ENCODE assay signal across 8 cellular contexts in the genomic region with DNA sequence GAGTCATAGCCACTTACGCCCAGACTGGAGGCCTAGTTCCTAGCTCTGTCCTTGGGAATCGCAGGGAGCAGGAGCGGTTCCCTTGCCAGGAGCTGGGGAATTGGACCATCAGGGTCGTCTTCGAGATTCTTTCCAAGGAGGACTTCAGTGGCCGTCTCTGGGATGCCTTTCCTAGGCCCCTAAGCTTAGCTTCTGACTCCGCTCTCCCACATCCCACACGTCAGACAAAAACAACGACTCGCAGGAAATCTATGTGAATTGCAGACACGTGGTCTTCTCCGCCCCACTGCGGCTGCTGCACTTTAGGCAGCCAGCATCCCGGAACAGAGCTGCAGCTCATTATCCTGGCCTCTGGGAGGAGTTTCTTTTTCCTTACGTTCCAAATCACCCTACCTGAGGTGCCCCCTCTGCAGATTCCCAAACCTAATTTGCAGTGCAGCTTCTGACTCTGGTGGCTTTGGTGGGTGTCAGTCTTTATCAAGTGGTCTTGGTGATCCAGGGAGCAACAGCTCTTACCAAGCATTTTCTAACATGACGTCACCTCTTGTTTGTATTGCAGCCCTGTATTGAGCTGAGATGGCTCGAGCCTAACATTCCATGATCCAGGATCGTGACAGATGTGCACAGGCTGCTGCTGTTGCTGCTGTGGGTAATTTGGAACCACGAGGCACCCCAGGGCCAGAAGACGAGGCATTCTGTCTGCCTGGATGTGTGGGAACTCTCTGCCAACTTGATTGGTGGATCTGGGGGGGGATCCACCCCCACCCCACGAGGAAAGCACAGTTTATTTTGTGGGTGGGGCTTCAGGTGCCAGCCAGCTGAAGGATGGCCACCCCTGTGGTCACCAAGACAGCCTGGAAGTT. TPM values are rescaled to one million over a fixed set of nuclear protein-coding genes. Genes with fewer than 3 reads are reported as not detected.
A peak's percentile ranks its signal among the peaks of the same experiment; 100 is the strongest.
DNase-seq lines count a peak whose midpoint lies in the region; ATAC-seq, FAIRE-seq and TF ChIP-seq lines count a peak whose summit lies in the region.

No MANE protein-coding gene starts in this region.

- H4K20me1 ChIP-seq in BLaER1, result no peaks in the 10 kb centered on the region

- no peaks in the 10 kb centered on the region for H3K27me3 ChIP-seq in BLaER1
- H3K27me3 ChIP-seq in Peyer's patch, result no peaks in the 10 kb centered on the region
- no peaks in the 10 kb centered on the region for H3K27me3 ChIP-seq in pancreas

- H3K27me3 Mint-ChIP-seq in HFFc6 (ENCODE audit: insufficient read depth), result peaks cover 5% of the 10 kb centered on the region; the same call in 1 of the 2 replicates
- peaks cover 10% of the 10 kb centered on the region for H3K27me3 Mint-ChIP-seq in glutamatergic neuron (ENCODE audit: unreplicated experiment)

- no peak for FAIRE-seq in pancreas (lab: Jason Lieb, UNC)

- peak overlapping the region; percentile 92 for H3K4me3 ChIP-seq in BLaER1
- peak overlapping the region; percentile 86 to 98 (median 96) for H3K4me3 ChIP-seq in Peyer's patch
- H3K4me3 ChIP-seq in pancreas, result peak overlapping the region in 3 of 4 donors; percentile 53 to 98 (median 81)

- no peak for ATAC-seq in activated naive CD4-positive, alpha-beta T cell treated with anti-CD3 and anti-CD28 coated beads, Interleukin-2, amount 50 U/mL, for 72 hours
- ATAC-seq in pancreas (peak in 3 of 4 donors; percentile 3 to 32 (median 8)), HG02610 (IDR thresholded peaks at IDR 0.05; ENCODE audit: unreplicated experiment) (no peak), GM21390 (IDR thresholded peaks at IDR 0.05; ENCODE audit: unreplicated experiment) (no peak)

- H3K4me1 ChIP-seq in BLaER1 (peaks cover 64% of the 10 kb centered on the region), Peyer's patch (peaks cover 0 to 24% (median 12%) of the 10 kb centered on the region in 4 donors), pancreas (peaks cover 0 to 14% (median 2%) of the 10 kb centered on the region in 3 donors)

- peak overlapping the region; percentile 97 for H3K4me3 Mint-ChIP-seq in HFFc6
- H3K4me3 Mint-ChIP-seq in glutamatergic neuron (ENCODE audit: unreplicated experiment), result peak overlapping the region; percentile 95

- H3K36me3 ChIP-seq in BLaER1, result peaks cover 39% of the 10 kb centered on the region
- H3K36me3 ChIP-seq in Peyer's patch, result no peaks in the 10 kb centered on the region
- H3K36me3 ChIP-seq in pancreas, result no peaks in the 10 kb centered on the region

- no peak for TF ChIP-seq POLR2A in Peyer's patch (IDR thresholded peaks at IDR 0.05)

- H3K9ac ChIP-seq in BLaER1, result peak overlapping the region; percentile 82

- H3K27ac ChIP-seq in BLaER1, result peak overlapping the region; percentile 66
- H3K27ac ChIP-seq in Peyer's patch, result peak overlapping the region; percentile 65 to 80 (median 75)
- H3K27ac ChIP-seq in pancreas, result peak overlapping the region; percentile 36 to 72 (median 59)

- TF ChIP-seq CTCF in HFFc6 (IDR thresholded peaks at IDR 0.05) (peak; percentile 57), Peyer's patch (IDR thresholded peaks at IDR 0.05) (peak in 3 of 6 experiments; percentile 25 to 41 (median 40)), glutamatergic neuron (IDR thresholded peaks at IDR 0.05; ENCODE audit: partially characterized antibody, unreplicated experiment) (no peak), pancreas (IDR thresholded peaks at IDR 0.05) (no peak)

- intact Hi-C loops in pancreas (cut with DNase I), result no loop called here

- H3K9me3 ChIP-seq in BLaER1 (peaks cover 11% of the 10 kb centered on the region; the same call in 1 of the 2 replicates), Peyer's patch (no peaks in the 10 kb centered on the region), pancreas (no peaks in the 10 kb centered on the region)

- H3K27ac Mint-ChIP-seq in HFFc6 (peak overlapping the region; percentile 98), glutamatergic neuron (ENCODE audit: unreplicated experiment) (peak overlapping the region; percentile 99)
- H3K27ac Mint-ChIP-seq in activated naive CD4-positive, alpha-beta T cell treated with anti-CD3 and anti-CD28 coated beads, Interleukin-2, amount 50 U/mL, for 72 hours, result peak overlapping the region; percentile 93 to 98

- H3K4me1 Mint-ChIP-seq in HFFc6 (ENCODE audit: low read depth) (peaks cover 25% of the 10 kb centered on the region), glutamatergic neuron (ENCODE audit: low read depth, unreplicated experiment) (peaks cover 23% of the 10 kb centered on the region)

- peak; percentile 78 for DNase-seq in HFFc6
- peak; percentile 55 to 68 (median 68) for DNase-seq in Peyer's patch
- DNase-seq in activated naive CD4-positive, alpha-beta T cell treated with anti-CD3 and anti-CD28 coated beads, Interleukin-2, amount 50 U/mL, for 72 hours (ENCODE audit: low spot score in 2 of 2), result peak in 1 of 2 donors; percentile 33
- no peak for DNase-seq in glutamatergic neuron
- DNase-seq in pancreas, result peak in 5 of 6 donors; percentile 29 to 57 (median 35)

- WGBS in pancreas, 2 donors, result 8 to 9% methylated on average over 21 of the region's 21 CpGs

- H3K9me3 Mint-ChIP-seq in HFFc6 (peaks cover 11% of the 10 kb centered on the region), glutamatergic neuron (ENCODE audit: unreplicated experiment) (peaks cover 7% of the 10 kb centered on the region)
- H3K9me3 Mint-ChIP-seq in activated naive CD4-positive, alpha-beta T cell treated with anti-CD3 and anti-CD28 coated beads, Interleukin-2, amount 50 U/mL, for 72 hours, result peaks cover 12 to 13% of the 10 kb centered on the region in 2 donors

- peak overlapping the region; percentile 95 for H3K4me2 ChIP-seq in BLaER1

- peaks cover 9% of the 10 kb centered on the region for H3K36me3 Mint-ChIP-seq in HFFc6 (ENCODE audit: low read depth)
- H3K36me3 Mint-ChIP-seq in activated naive CD4-positive, alpha-beta T cell treated with anti-CD3 and anti-CD28 coated beads, Interleukin-2, amount 50 U/mL, for 72 hours, result peaks cover 12 to 23% of the 10 kb centered on the region in 2 donors
- no peaks in the 10 kb centered on the region for H3K36me3 Mint-ChIP-seq in glutamatergic neuron (ENCODE audit: unreplicated experiment)

RNA-seq across cellular contexts. Expression of a gene that starts 1.1 kb away (rescaled TPM):
- total RNA-seq in HFFc6 (2021; fragmentation: NEBNext Ultra II Directional; extraction: Animal tissue kit (Norgen Biotek cat#: 25700)), result 10 to 100 TPM; 20.4 to 22.1 (median 21.6) TPM
- total RNA-seq in Peyer's patch, result 10 to 100 TPM; 17.7 to 27.1 (median 21.7) TPM
- 10 to 100 TPM; 20.2 to 33.9 TPM for total RNA-seq in activated naive CD4-positive, alpha-beta T cell treated with anti-CD3 and anti-CD28 coated beads, Interleukin-2, amount 50 U/mL, for 72 hours
- 74.4 TPM for total RNA-seq in glutamatergic neuron (ENCODE audit: unreplicated experiment)
- total RNA-seq in pancreas, result 10 to 100 TPM in 4 of 6 donors, 1 to 10 TPM in 2; 7.8 to 14.5 (median 11.0) TPM
- 10 to 100 TPM; 14.1 to 17.0 TPM for polyA plus RNA-seq in pancreas

RNA-seq across cellular contexts. Expression of a gene that starts 42.0 kb away (rescaled TPM):
- total RNA-seq in HFFc6 (2021; fragmentation: NEBNext Ultra II Directional; extraction: Animal tissue kit (Norgen Biotek cat#: 25700)), result not detected
- total RNA-seq in Peyer's patch (not detected), glutamatergic neuron (ENCODE audit: unreplicated experiment) (not detected), pancreas (1 to 10 TPM in 1 of 6 donors, under 1 TPM in 5; 0.28 to 2.4 (median 0.61) TPM)
- total RNA-seq in activated naive CD4-positive, alpha-beta T cell treated with anti-CD3 and anti-CD28 coated beads, Interleukin-2, amount 50 U/mL, for 72 hours, result not detected
- 1 to 10 TPM; 1.5 to 2.0 TPM for polyA plus RNA-seq in pancreas

Comparison
In these comparisons a context has a peak if more than half of its experiments do, and no peak if none do; other contexts are left out.
1. ATAC-seq: peak in pancreas (3 of 4); none in activated naive CD4-positive, alpha-beta T cell treated with anti-CD3 and anti-CD28 coated beads, Interleukin-2, amount 50 U/mL, for 72 hours (0 of 2), HG02610 (single experiment) and GM21390 (single experiment).
2. Peak in every context shown above with its lines, with median percentiles within 50 percentile points of each other: H3K27ac ChIP-seq, H3K4me3 ChIP-seq and H3K27ac Mint-ChIP-seq.